In the genomic region with DNA sequence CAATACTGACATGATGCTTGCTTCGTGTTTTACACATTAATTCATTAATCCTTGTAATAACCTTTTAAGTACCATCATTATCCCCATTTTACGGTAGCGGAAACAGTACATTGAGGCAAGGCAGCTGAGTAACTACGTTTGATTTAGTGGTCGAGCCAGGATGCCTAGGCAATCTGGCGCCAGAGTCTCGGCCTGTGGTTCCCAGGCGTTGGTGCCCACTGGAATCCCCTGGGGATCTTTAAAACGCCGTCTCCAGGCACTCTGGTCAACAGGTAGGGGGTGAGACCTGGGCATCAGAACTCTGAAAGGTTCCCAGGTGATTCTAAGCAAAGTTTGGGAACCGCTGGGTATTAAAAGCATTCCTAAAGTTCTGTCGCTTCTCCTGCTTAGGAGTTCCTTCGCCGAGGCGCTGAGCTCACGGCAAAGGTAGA, we compare ENCODE assay signal across 8 cellular contexts. TPM values are rescaled to one million over a fixed set of nuclear protein-coding genes. Genes with fewer than 3 reads are reported as not detected.
DNase-seq lines count a peak whose midpoint lies in the region; ATAC-seq and TF ChIP-seq lines count a peak whose summit lies in the region.

No MANE protein-coding gene starts in this region.

- peaks cover 2% of the 10 kb centered on the region for H3K36me3 Mint-ChIP-seq in activated naive CD4-positive, alpha-beta T cell treated with anti-CD3 and anti-CD28 coated beads, Interleukin-2, amount 50 U/mL, for 24 hours
- peaks cover 19% of the 10 kb centered on the region for H3K36me3 Mint-ChIP-seq in activated T-helper 2 cell treated with anti-CD3 and anti-CD28 coated beads, Interferon-gamma antibody, Interleukin-2, Interleukin-4, amounts not matched to agents 10 μg/mL and 5 μg/mL and 100 μg/mL, durations not matched to agents 14 hours and 24 hours and 36 hours (ENCODE audit: low read depth)

- peak overlapping the region; percentile 78 for H3K4me3 Mint-ChIP-seq in activated naive CD4-positive, alpha-beta T cell treated with anti-CD3 and anti-CD28 coated beads, Interleukin-2, amount 50 U/mL, for 24 hours
- peak overlapping the region; percentile 77 for H3K4me3 Mint-ChIP-seq in activated T-helper 2 cell treated with anti-CD3 and anti-CD28 coated beads, Interferon-gamma antibody, Interleukin-2, Interleukin-4, amounts not matched to agents 10 μg/mL and 5 μg/mL and 100 μg/mL, durations not matched to agents 14 hours and 24 hours and 36 hours (ENCODE audit: low read depth)

- H3K36me3 ChIP-seq in kidney epithelial cell (ENCODE audit: control insufficient read depth, insufficient read depth, low read length) (no peaks in the 10 kb centered on the region), testis (ENCODE audit: low read depth, missing control alignments) (no peaks in the 10 kb centered on the region)

- H3K27ac ChIP-seq in testis, result peak overlapping the region; percentile 23 to 81

- peaks cover 39% of the 10 kb centered on the region for H3K4me1 Mint-ChIP-seq in activated naive CD4-positive, alpha-beta T cell treated with anti-CD3 and anti-CD28 coated beads, Interleukin-2, amount 50 U/mL, for 24 hours
- peaks cover 28% of the 10 kb centered on the region for H3K4me1 Mint-ChIP-seq in activated T-helper 2 cell treated with anti-CD3 and anti-CD28 coated beads, Interferon-gamma antibody, Interleukin-2, Interleukin-4, amounts not matched to agents 10 μg/mL and 5 μg/mL and 100 μg/mL, durations not matched to agents 14 hours and 24 hours and 36 hours (ENCODE audit: low read depth)

- H3K27me3 ChIP-seq in kidney epithelial cell (ENCODE audit: control insufficient read depth, insufficient read depth, low read length), result no peaks in the 10 kb centered on the region
- H3K27me3 ChIP-seq in testis, result no peaks in the 10 kb centered on the region

- no peaks in the 10 kb centered on the region for H3K9me3 ChIP-seq in testis

- ATAC-seq in GM18858 (IDR thresholded peaks at IDR 0.05; ENCODE audit: unreplicated experiment), result no peak

- DNase-seq in activated naive CD4-positive, alpha-beta T cell (lab: John Stamatoyannopoulos, UW), result no peak
- DNase-seq in activated T-helper 2 cell treated with anti-CD3 and anti-CD28 coated beads, Interferon-gamma antibody, Interleukin-2, Interleukin-4, amounts not matched to agents 10 μg/mL and 5 μg/mL and 100 μg/mL, durations not matched to agents 14 hours and 24 hours and 36 hours (ENCODE audit: low spot score), result no peak
- DNase-seq in kidney epithelial cell (ENCODE audit: low read depth) (no peak), testis (no peak), RKO (ENCODE audit: low spot score) (no peak), SHP77 treated with DMSO at 0.1 percent for 48 hours (lab: John Stamatoyannopoulos, UW) (no peak)

- H3K9me3 Mint-ChIP-seq in activated naive CD4-positive, alpha-beta T cell treated with anti-CD3 and anti-CD28 coated beads, Interleukin-2, amount 50 U/mL, for 24 hours, result no peaks in the 10 kb centered on the region
- no peaks in the 10 kb centered on the region for H3K9me3 Mint-ChIP-seq in activated T-helper 2 cell treated with anti-CD3 and anti-CD28 coated beads, Interferon-gamma antibody, Interleukin-2, Interleukin-4, amounts not matched to agents 10 μg/mL and 5 μg/mL and 100 μg/mL, durations not matched to agents 14 hours and 24 hours and 36 hours

- intact Hi-C loops in activated T-helper 2 cell treated with anti-CD3 and anti-CD28 coated beads, Interferon-gamma antibody, Interleukin-2, Interleukin-4, amounts not matched to agents 10 μg/mL and 5 μg/mL and 100 μg/mL, durations not matched to agents 14 hours and 24 hours and 36 hours (cut with micrococcal nuclease), result no loop called here
- intact Hi-C loops in testis (cut with DNase I; ENCODE audit: low total_unique reads), result no loop called here

- no peaks in the 10 kb centered on the region for H3K27me3 Mint-ChIP-seq in activated naive CD4-positive, alpha-beta T cell treated with anti-CD3 and anti-CD28 coated beads, Interleukin-2, amount 50 U/mL, for 24 hours
- H3K27me3 Mint-ChIP-seq in activated T-helper 2 cell treated with anti-CD3 and anti-CD28 coated beads, Interferon-gamma antibody, Interleukin-2, Interleukin-4, amounts not matched to agents 10 μg/mL and 5 μg/mL and 100 μg/mL, durations not matched to agents 14 hours and 24 hours and 36 hours (ENCODE audit: low read depth), result peaks cover 7% of the 10 kb centered on the region

- H3K4me3 ChIP-seq in kidney epithelial cell (ENCODE audit: low read depth, low read length) (peak overlapping the region; percentile 83), testis (peak overlapping the region; percentile 80 to 83)

- TF ChIP-seq CTCF in kidney epithelial cell (IDR thresholded peaks at IDR 0.05; ENCODE audit: insufficient read depth, low read length, poor library complexity, severe bottlenecking) (no peak), testis (IDR thresholded peaks at IDR 0.05) (no peak)

- H3K4me1 ChIP-seq in testis, result peaks cover 5% of the 10 kb centered on the region

- TF ChIP-seq POLR2A in testis (IDR thresholded peaks at IDR 0.05), result no peak

- H3K27ac Mint-ChIP-seq in activated naive CD4-positive, alpha-beta T cell treated with anti-CD3 and anti-CD28 coated beads, Interleukin-2, amount 50 U/mL, for 24 hours, result no peak overlapping the region
- peak overlapping the region; percentile 46 for H3K27ac Mint-ChIP-seq in activated T-helper 2 cell treated with anti-CD3 and anti-CD28 coated beads, Interferon-gamma antibody, Interleukin-2, Interleukin-4, amounts not matched to agents 10 μg/mL and 5 μg/mL and 100 μg/mL, durations not matched to agents 14 hours and 24 hours and 36 hours

- WGBS in testis, 2 donors, result 17 to 23% methylated on average over 15 to 16 of the region's 16 CpGs

RNA-seq across cellular contexts. Expression of a gene that starts 1.0 kb away (rescaled TPM):
- total RNA-seq in activated T-helper 2 cell treated with anti-CD3 and anti-CD28 coated beads, Interferon-gamma antibody, Interleukin-2, Interleukin-4, amounts not matched to agents 10 μg/mL and 5 μg/mL and 100 μg/mL, durations not matched to agents 14 hours and 24 hours and 36 hours, result 19.9 and 20.6 TPM in 2 replicates
- 11.0 and 18.2 TPM in 2 replicates for total RNA-seq in kidney epithelial cell
- 10 to 100 TPM; 21.8 to 22.6 TPM for total RNA-seq in testis
- polyA plus RNA-seq in testis (ENCODE audit: insufficient read depth, low read depth, low replicate concordance), result 25.4 TPM
